Comparison of ENCODE assay signal across 9 cellular contexts in the genomic region with DNA sequence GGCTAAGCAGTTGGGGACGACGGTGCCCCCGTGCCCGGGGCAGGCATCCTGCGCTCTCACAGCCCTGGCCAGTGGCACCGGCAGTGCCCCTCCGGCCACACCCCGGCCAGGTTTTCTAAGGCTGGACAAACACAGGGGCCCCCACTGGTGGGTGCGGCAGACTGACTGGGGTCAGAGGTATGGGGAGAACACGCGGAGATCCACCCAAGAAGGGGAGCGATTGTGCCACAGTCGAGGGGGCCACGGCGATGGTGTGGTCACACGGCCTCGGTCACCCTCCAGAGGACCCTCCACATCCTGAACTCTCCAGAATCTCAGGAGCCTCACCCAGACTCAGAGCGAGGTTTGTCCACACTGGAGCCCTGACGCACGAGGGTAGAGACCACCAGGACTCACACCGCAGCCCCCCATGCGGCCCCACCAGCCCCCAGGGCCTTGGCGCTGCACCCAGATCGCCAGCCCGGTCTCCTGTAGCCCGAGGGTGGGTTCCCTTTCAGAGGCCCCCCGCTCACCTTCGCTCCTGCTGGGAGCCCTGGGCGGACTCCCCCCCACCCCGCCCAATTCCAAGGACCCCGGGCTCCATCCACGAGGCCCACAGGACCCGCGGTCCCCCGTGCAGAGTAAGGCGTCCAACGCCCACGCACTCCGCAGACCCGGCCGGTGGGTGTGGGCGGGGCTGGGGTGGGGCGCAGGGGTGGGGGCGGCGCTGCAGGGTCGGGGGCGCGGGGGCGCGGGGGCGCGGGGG. TPM values are rescaled to one million over a fixed set of nuclear protein-coding genes. Genes with fewer than 3 reads are reported as not detected.
A peak's percentile ranks its signal among the peaks of the same experiment; 100 is the strongest.
DNase-seq lines count a peak whose midpoint lies in the region; ATAC-seq and TF ChIP-seq lines count a peak whose summit lies in the region.
"Had no signal": no experiment of that assay in that cellular context is flagged by ENCODE, and none has a peak within 500 bp of the region (broad histone marks: within the 10 kb centered on the region; RNA-seq: fewer than 3 reads in every experiment).

No MANE protein-coding gene starts in this region.

- no peaks in the 10 kb centered on the region for H3K27me3 ChIP-seq in lower lobe of right lung (ENCODE audit: low read depth)
- no peaks in the 10 kb centered on the region for H3K27me3 ChIP-seq in uterus

- no peak for TF ChIP-seq CTCF in lower lobe of right lung (IDR thresholded peaks at IDR 0.05)
- TF ChIP-seq CTCF in uterus (IDR thresholded peaks at IDR 0.05): no peak

- peaks cover 5% of the 10 kb centered on the region for H3K9me3 Mint-ChIP-seq in activated naive CD4-positive, alpha-beta T cell treated with anti-CD3 and anti-CD28 coated beads for 36 hours
- H3K9me3 Mint-ChIP-seq in activated T-helper 1 cell treated with anti-CD3 and anti-CD28 coated beads, Interleukin-12 subunit alpha, Interleukin-12 subunit beta, Interleukin-2, Interleukin-4 antibody, amounts not matched to agents 30 ng/mL and 10 ng/mL and 1 ng/mL, durations not matched to agents 14 hours and 24 hours and 36 hours: peaks cover 8% of the 10 kb centered on the region

- intact Hi-C loops in activated naive CD4-positive, alpha-beta T cell treated with anti-CD3 and anti-CD28 coated beads for 36 hours (cut with micrococcal nuclease): loop anchor here (1.0 to 5.0 kb wide), 6 partner anchors 16 to 741 kb away; partner anchors contain the start of gene MTERF4
- intact Hi-C loops in activated T-helper 1 cell treated with anti-CD3 and anti-CD28 coated beads, Interleukin-12 subunit alpha, Interleukin-12 subunit beta, Interleukin-2, Interleukin-4 antibody, amounts not matched to agents 30 ng/mL and 10 ng/mL and 1 ng/mL, durations not matched to agents 14 hours and 24 hours and 36 hours (cut with micrococcal nuclease): loop anchor here (1.0 to 5.0 kb wide), 5 partner anchors 16 to 528 kb away; partner anchors contain the start of genes HDLBP and SEPTIN2
- intact Hi-C loops in lower lobe of right lung (cut with DNase I) (no loop called here), uterus (cut with DNase I; ENCODE audit: low total_unique reads) (no loop called here)

- CTCF ChIA-PET in activated naive CD4-positive, alpha-beta T cell treated with anti-CD3 and anti-CD28 coated beads for 36 hours (lab: Charles Lee): no interaction called here

- no peak overlapping the region for H3K27ac Mint-ChIP-seq in activated naive CD4-positive, alpha-beta T cell treated with anti-CD3 and anti-CD28 coated beads for 36 hours
- H3K27ac Mint-ChIP-seq in activated T-helper 1 cell treated with anti-CD3 and anti-CD28 coated beads, Interleukin-12 subunit alpha, Interleukin-12 subunit beta, Interleukin-2, Interleukin-4 antibody, amounts not matched to agents 30 ng/mL and 10 ng/mL and 1 ng/mL, durations not matched to agents 14 hours and 24 hours and 36 hours: peak overlapping the region; percentile 87

- H3K4me3 ChIP-seq in lower lobe of right lung (peak overlapping the region; percentile 30), uterus (peak overlapping the region in 1 of 2 donors; percentile 40)

- H3K4me1 Mint-ChIP-seq in activated naive CD4-positive, alpha-beta T cell treated with anti-CD3 and anti-CD28 coated beads for 36 hours (ENCODE audit: low read depth): peaks cover 40% of the 10 kb centered on the region
- H3K4me1 Mint-ChIP-seq in activated T-helper 1 cell treated with anti-CD3 and anti-CD28 coated beads, Interleukin-12 subunit alpha, Interleukin-12 subunit beta, Interleukin-2, Interleukin-4 antibody, amounts not matched to agents 30 ng/mL and 10 ng/mL and 1 ng/mL, durations not matched to agents 14 hours and 24 hours and 36 hours (ENCODE audit: low read depth): peaks cover 31% of the 10 kb centered on the region

- no peaks in the 10 kb centered on the region for H3K9me3 ChIP-seq in lower lobe of right lung
- H3K9me3 ChIP-seq in uterus: no peaks in the 10 kb centered on the region

- peak overlapping the region; percentile 27 for H3K4me3 Mint-ChIP-seq in activated naive CD4-positive, alpha-beta T cell treated with anti-CD3 and anti-CD28 coated beads for 36 hours
- H3K4me3 Mint-ChIP-seq in activated T-helper 1 cell treated with anti-CD3 and anti-CD28 coated beads, Interleukin-12 subunit alpha, Interleukin-12 subunit beta, Interleukin-2, Interleukin-4 antibody, amounts not matched to agents 30 ng/mL and 10 ng/mL and 1 ng/mL, durations not matched to agents 14 hours and 24 hours and 36 hours: peak overlapping the region; percentile 69

- ATAC-seq in lower lobe of right lung (peak; percentile 18 to 25), HG03469 (IDR thresholded peaks at IDR 0.05; ENCODE audit: unreplicated experiment) (no peak), GM18870 (IDR thresholded peaks at IDR 0.05; ENCODE audit: unreplicated experiment) (no peak)

- peaks cover 6% of the 10 kb centered on the region for H3K27me3 Mint-ChIP-seq in activated naive CD4-positive, alpha-beta T cell treated with anti-CD3 and anti-CD28 coated beads for 36 hours (ENCODE audit: low read depth)
- peaks cover 8% of the 10 kb centered on the region for H3K27me3 Mint-ChIP-seq in activated T-helper 1 cell treated with anti-CD3 and anti-CD28 coated beads, Interleukin-12 subunit alpha, Interleukin-12 subunit beta, Interleukin-2, Interleukin-4 antibody, amounts not matched to agents 30 ng/mL and 10 ng/mL and 1 ng/mL, durations not matched to agents 14 hours and 24 hours and 36 hours (ENCODE audit: insufficient read depth)

- H3K4me1 ChIP-seq in lower lobe of right lung (peaks cover 15% of the 10 kb centered on the region), uterus (peaks cover 0 to 5% of the 10 kb centered on the region in 2 donors)

- H3K36me3 Mint-ChIP-seq in activated naive CD4-positive, alpha-beta T cell treated with anti-CD3 and anti-CD28 coated beads for 36 hours (ENCODE audit: low read depth): no peaks in the 10 kb centered on the region
- H3K36me3 Mint-ChIP-seq in activated T-helper 1 cell treated with anti-CD3 and anti-CD28 coated beads, Interleukin-12 subunit alpha, Interleukin-12 subunit beta, Interleukin-2, Interleukin-4 antibody, amounts not matched to agents 30 ng/mL and 10 ng/mL and 1 ng/mL, durations not matched to agents 14 hours and 24 hours and 36 hours (ENCODE audit: low read depth): peaks cover 7% of the 10 kb centered on the region

- H3K36me3 ChIP-seq in lower lobe of right lung: no peaks in the 10 kb centered on the region
- no peaks in the 10 kb centered on the region for H3K36me3 ChIP-seq in uterus

- peak overlapping the region; percentile 41 for H3K27ac ChIP-seq in lower lobe of right lung
- peak overlapping the region; percentile 28 to 73 for H3K27ac ChIP-seq in uterus

- no peak for DNase-seq in activated naive CD4-positive, alpha-beta T cell treated with anti-CD3 and anti-CD28 coated beads for 36 hours
- no peak for DNase-seq in activated naive CD4-positive, alpha-beta T cell treated with anti-CD3 and anti-CD28 coated beads, Interleukin-2, amount 50 U/mL, for 16 hours
- no peak for DNase-seq in activated T-helper 1 cell treated with anti-CD3 and anti-CD28 coated beads, Interleukin-12 subunit alpha, Interleukin-12 subunit beta, Interleukin-2, Interleukin-4 antibody, amounts not matched to agents 30 ng/mL and 10 ng/mL and 1 ng/mL, durations not matched to agents 14 hours and 24 hours and 36 hours (ENCODE audit: low spot score)
- DNase-seq in lower lobe of right lung: no peak
- peak in 1 of 2 donors; percentile 28 for DNase-seq in uterus
- DNase-seq in NCI-H774 (lab: John Stamatoyannopoulos, UW): no peak

- no peak for TF ChIP-seq POLR2A in uterus (IDR thresholded peaks at IDR 0.05)

RNA-seq across cellular contexts. Expression of gene PDCD1, which starts 15.2 kb away (rescaled TPM):
- 1 to 10 TPM; 6.9 to 8.3 TPM for total RNA-seq in activated naive CD4-positive, alpha-beta T cell treated with anti-CD3 and anti-CD28 coated beads for 36 hours
- total RNA-seq in activated T-helper 1 cell treated with anti-CD3 and anti-CD28 coated beads, Interleukin-12 subunit alpha, Interleukin-12 subunit beta, Interleukin-2, Interleukin-4 antibody, amounts not matched to agents 30 ng/mL and 10 ng/mL and 1 ng/mL, durations not matched to agents 14 hours and 24 hours and 36 hours: 67.8 and 69.1 TPM in 2 replicates
- total RNA-seq in lower lobe of right lung (1.4 TPM), uterus (under 1 TPM in 1 of 4 donors, not detected in 3; 0.21 TPM)
- total RNA-seq: dermis microvascular lymphatic vessel endothelial cell had no signal

RNA-seq across cellular contexts. Expression of gene RTP5, which starts 26.0 kb away (rescaled TPM):
- not detected for total RNA-seq in activated naive CD4-positive, alpha-beta T cell treated with anti-CD3 and anti-CD28 coated beads for 36 hours
- not detected in 2 replicates for total RNA-seq in activated T-helper 1 cell treated with anti-CD3 and anti-CD28 coated beads, Interleukin-12 subunit alpha, Interleukin-12 subunit beta, Interleukin-2, Interleukin-4 antibody, amounts not matched to agents 30 ng/mL and 10 ng/mL and 1 ng/mL, durations not matched to agents 14 hours and 24 hours and 36 hours
- total RNA-seq in lower lobe of right lung: not detected
- under 1 TPM in 1 of 4 donors, not detected in 3; 0.15 TPM for total RNA-seq in uterus
- total RNA-seq: dermis microvascular lymphatic vessel endothelial cell had no signal

RNA-seq across cellular contexts. Expression of gene NEU4, which starts 34.5 kb away (rescaled TPM):
- not detected for total RNA-seq in activated naive CD4-positive, alpha-beta T cell treated with anti-CD3 and anti-CD28 coated beads for 36 hours
- total RNA-seq in activated T-helper 1 cell treated with anti-CD3 and anti-CD28 coated beads, Interleukin-12 subunit alpha, Interleukin-12 subunit beta, Interleukin-2, Interleukin-4 antibody, amounts not matched to agents 30 ng/mL and 10 ng/mL and 1 ng/mL, durations not matched to agents 14 hours and 24 hours and 36 hours: 0.61 and 0.80 TPM in 2 replicates
- total RNA-seq in lower lobe of right lung (not detected), uterus (under 1 TPM in 2 of 4 donors, not detected in 2; 0.21 to 0.29 TPM)

Comparison
In these comparisons a context has a peak if more than half of its experiments do, and no peak if none do; other contexts are left out.
1. ATAC-seq: peak in lower lobe of right lung (2 of 2); none in HG03469 (single experiment) and GM18870 (single experiment).
2. intact Hi-C loops: an anchor here in activated naive CD4-positive, alpha-beta T cell treated with anti-CD3 and anti-CD28 coated beads for 36 hours (1.0 to 5.0 kb wide) and activated T-helper 1 cell treated with anti-CD3 and anti-CD28 coated beads, Interleukin-12 subunit alpha, Interleukin-12 subunit beta, Interleukin-2, Interleukin-4 antibody, amounts not matched to agents 30 ng/mL and 10 ng/mL and 1 ng/mL, durations not matched to agents 14 hours and 24 hours and 36 hours (1.0 to 5.0 kb wide); none called in lower lobe of right lung and uterus.